21 cellular contexts compared by ENCODE assay signal in genomic region chr6:88653936-88654335, GRCh38.
"Had no signal": no experiment of that assay in that cellular context is flagged by ENCODE, and none has a peak within 500 bp of the region (broad histone marks: within the 10 kb centered on the region; RNA-seq: fewer than 3 reads in every experiment).

No MANE protein-coding gene starts in this region.

- DNase-seq: dorsolateral prefrontal cortex; effector CD4-positive, alpha-beta T cell; head of caudate nucleus; left ventricle myocardium superior; lower lobe of right lung; naive thymus-derived CD8-positive, alpha-beta T cell; nephron progenitor cell; occipital lobe; ovary; posterior cingulate gyrus; psoas muscle; right cardiac atrium; spleen; stimulated activated CD4-positive, alpha-beta T cell treated with anti-CD3 and anti-CD28 coated beads, Interleukin-4, amount 100 ng/mL, for 4 hours; stimulated activated naive CD8-positive, alpha-beta T cell treated with anti-CD3 and anti-CD28 coated beads, Interleukin-15, Interleukin-2, amounts not matched to agents 100 U/mL and 50 U/mL, for 24 hours; substantia nigra; testis; tibial artery had no signal

- ATAC-seq: left ventricle myocardium superior; lower lobe of right lung; naive thymus-derived CD8-positive, alpha-beta T cell; psoas muscle; right cardiac atrium; stimulated activated memory B cell treated with anti-CD40 and anti-IgM and Interleukin-4, amounts not matched to agents 10 μg/mL and 1 μg/mL and 100 μg/mL, for 72 hours; stimulated activated naive CD8-positive, alpha-beta T cell treated with anti-CD3 and anti-CD28 coated beads, Interleukin-15, Interleukin-2, amounts not matched to agents 100 U/mL and 50 U/mL, for 24 hours had no signal

- H3K9me3 ChIP-seq: ovary, psoas muscle, testis had no signal

- H3K27ac ChIP-seq: dorsolateral prefrontal cortex, lower lobe of right lung, ovary, psoas muscle, skin epidermis, spleen, testis, tibial artery had no signal

- H3K27me3 ChIP-seq: dorsolateral prefrontal cortex, ovary, spleen, testis, tibial artery had no signal

- H3K4me3 ChIP-seq: dorsolateral prefrontal cortex, lower lobe of right lung, ovary, psoas muscle, skin epidermis, spleen, testis, tibial artery had no signal

- FAIRE-seq: keratinocyte had no signal

- H3K4me1 ChIP-seq: lower lobe of right lung, psoas muscle, spleen, testis, tibial artery had no signal

- H3K36me3 ChIP-seq: lower lobe of right lung, ovary had no signal
